21 cellular contexts compared by ENCODE assay signal in the genomic region with DNA sequence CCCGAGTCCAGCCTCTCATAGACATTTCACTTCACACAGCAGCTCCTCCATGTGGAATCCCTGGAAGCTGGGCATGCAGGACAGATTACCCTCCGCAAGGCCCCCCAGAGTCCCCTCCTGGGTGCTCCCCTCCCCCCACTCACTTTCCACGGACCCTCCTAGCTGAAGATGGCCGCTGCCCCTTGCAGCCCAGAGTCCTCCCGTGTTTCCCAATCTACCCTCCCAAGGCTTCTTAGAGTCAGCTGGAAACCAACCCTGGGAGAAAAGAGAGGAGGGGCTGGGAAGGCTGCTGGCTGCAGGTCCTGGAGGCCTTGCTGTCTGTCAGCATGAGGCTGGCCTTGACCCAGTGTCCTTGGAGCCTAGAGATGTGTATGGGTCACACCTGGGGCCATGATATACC. TPM values are rescaled to one million over a fixed set of nuclear protein-coding genes. Genes with fewer than 3 reads are reported as not detected.
DNase-seq lines count a peak whose midpoint lies in the region; ATAC-seq and TF ChIP-seq lines count a peak whose summit lies in the region.
"Had no signal": no experiment of that assay in that cellular context is flagged by ENCODE, and none has a peak within 500 bp of the region (broad histone marks: within the 10 kb centered on the region; RNA-seq: fewer than 3 reads in every experiment).

No MANE protein-coding gene starts in this region.

- H3K27me3 ChIP-seq in hepatocyte (no peaks in the 10 kb centered on the region), upper lobe of right lung (no peaks in the 10 kb centered on the region), gastroesophageal sphincter (no peaks in the 10 kb centered on the region)
- H3K27me3 ChIP-seq: MG63 had no signal

- H3K36me3 ChIP-seq in hepatocyte (replicated peaks; ENCODE audit: insufficient read depth, low read depth) (no peaks in the 10 kb centered on the region), upper lobe of right lung (no peaks in the 10 kb centered on the region), gastroesophageal sphincter (no peaks in the 10 kb centered on the region)
- H3K36me3 ChIP-seq: MG63 had no signal

- H3K9me3 ChIP-seq in hepatocyte (ENCODE audit: low read depth) (no peaks in the 10 kb centered on the region), upper lobe of right lung (no peaks in the 10 kb centered on the region), gastroesophageal sphincter (no peaks in the 10 kb centered on the region)

- no peak for TF ChIP-seq POLR2A in gastroesophageal sphincter (IDR thresholded peaks at IDR 0.05)

- H4K20me1 ChIP-seq in hepatocyte (ENCODE audit: insufficient read depth, poor library complexity, severe bottlenecking) = no peaks in the 10 kb centered on the region

- H3K79me2 ChIP-seq in hepatocyte = no peaks in the 10 kb centered on the region

- no peak overlapping the region for H3K4me3 ChIP-seq in coronary artery
- no peak overlapping the region for H3K4me3 ChIP-seq in hepatocyte
- no peak overlapping the region for H3K4me3 ChIP-seq in upper lobe of right lung
- no peak overlapping the region for H3K4me3 ChIP-seq in gastroesophageal sphincter
- H3K4me3 ChIP-seq: GM12878, K562, MG63, PC-9 had no signal

- H3K4me1 ChIP-seq in hepatocyte (ENCODE audit: insufficient read depth) (peaks cover 36% of the 10 kb centered on the region), upper lobe of right lung (peaks cover 14% of the 10 kb centered on the region), gastroesophageal sphincter (peaks cover 0 to 58% (median 26%) of the 10 kb centered on the region in 3 donors)

- no peak overlapping the region for H3K4me2 ChIP-seq in hepatocyte
- H3K4me2 ChIP-seq: PC-9 had no signal

- no peak for TF ChIP-seq EP300 in gastroesophageal sphincter (IDR thresholded peaks at IDR 0.05)

- no peak for TF ChIP-seq CTCF in coronary artery (IDR thresholded peaks at IDR 0.05)
- TF ChIP-seq CTCF in hepatocyte (IDR thresholded peaks at IDR 0.05; ENCODE audit: poor library complexity) = no peak
- TF ChIP-seq CTCF in upper lobe of right lung (IDR thresholded peaks at IDR 0.05) = no peak
- TF ChIP-seq CTCF in gastroesophageal sphincter (IDR thresholded peaks at IDR 0.05) = no peak

- ATAC-seq in upper lobe of right lung (no peak), GM21717 (IDR thresholded peaks at IDR 0.05; ENCODE audit: unreplicated experiment) (no peak), gastroesophageal sphincter (no peak)
- ATAC-seq: GM12878 had no signal

- H2AFZ ChIP-seq in hepatocyte = no peak overlapping the region
- H2AFZ ChIP-seq: PC-9 had no signal

- peak overlapping the region; percentile 44 to 61 for H3K27ac ChIP-seq in coronary artery
- peak overlapping the region; percentile 93 for H3K27ac ChIP-seq in hepatocyte
- H3K27ac ChIP-seq in upper lobe of right lung = no peak overlapping the region
- H3K27ac ChIP-seq in gastroesophageal sphincter = peak overlapping the region in 1 of 4 donors; percentile 42
- H3K27ac ChIP-seq: PC-9 had no signal

- DNase-seq in coronary artery (ENCODE audit: low spot score) (no peak), hepatocyte (ENCODE audit: low spot score) (no peak), posterior vena cava (ENCODE audit: low spot score) (peak; percentile 58), upper lobe of right lung (peak; percentile 31), putamen (ENCODE audit: low spot score) (no peak)
- DNase-seq: CD4-positive, alpha-beta T cell; DND-41; H7; MG63; NCI-H1417; NCI-H1694 treated with DMSO at 0.1 percent for 48 hours; NCI-H2227 treated with DMSO at 0.1 percent for 48 hours; NCI-H510A; PC-9; RPMI8226; SIG-M5 had no signal

- intact Hi-C loops in posterior vena cava (cut with DNase I) = no loop called here
- intact Hi-C loops in upper lobe of right lung (cut with DNase I) = no loop called here

- WGBS in hepatocyte (ENCODE audit: low lambda C conversion rate, missing lambda C conversion rate) = 86% methylated on average over 5 of the region's 5 CpGs
- WGBS in gastroesophageal sphincter (ENCODE audit: low coverage in 1 of 2), 2 donors = no CpG with 5 or more reads among the region's 5 CpGs

- H3K9me2 ChIP-seq in hepatocyte (replicated peaks; ENCODE audit: insufficient read depth) = no peaks in the 10 kb centered on the region

RNA-seq across cellular contexts. Expression of a gene that starts 49.0 kb away (rescaled TPM):
- 18.1 and 22.0 TPM in 2 replicates for total RNA-seq in hepatocyte
- 29.4 and 35.4 TPM in 2 replicates for polyA plus RNA-seq in hepatocyte
- total RNA-seq in posterior vena cava = 10 to 100 TPM in 1 of 2 donors, 1 to 10 TPM in 1; 5.1 to 15.0 TPM
- 6.4 TPM for total RNA-seq in upper lobe of right lung
- total RNA-seq in gastroesophageal sphincter = 10 to 100 TPM in 2 of 4 donors, 1 to 10 TPM in 2; 6.0 to 19.1 (median 9.8) TPM
- total RNA-seq: CD4-positive, alpha-beta T cell; K562; LHCN-M2; PC-9 had no signal
- polyA plus RNA-seq: K562 had no signal

Comparison
In these comparisons a context has a peak if more than half of its experiments do, and no peak if none do; other contexts are left out.
1. DNase-seq: peak in posterior vena cava (single experiment) and upper lobe of right lung (single experiment); none in coronary artery (single experiment), hepatocyte (single experiment) and putamen (single experiment).